21 cellular contexts compared by ENCODE assay signal in genomic region chr19:5093953-5094718, GRCh38.
DNase-seq lines count a peak whose midpoint lies in the region; ATAC-seq and TF ChIP-seq lines count a peak whose summit lies in the region.
"Had no signal": no experiment of that assay in that cellular context is flagged by ENCODE, and none has a peak within 500 bp of the region (broad histone marks: within the 10 kb centered on the region; RNA-seq: fewer than 3 reads in every experiment).

No MANE protein-coding gene starts in this region.

- peak overlapping the region; percentile 40 for H3K27ac Mint-ChIP-seq in WTC11
- H3K27ac Mint-ChIP-seq in nephron, result peak overlapping the region in 2 of 3 experiments; percentile 63 to 76
- peak overlapping the region; percentile 42 for H3K27ac Mint-ChIP-seq in stimulated activated naive B cell treated with anti-CD40 and anti-IgM and Interleukin-4, amounts not matched to agents 10 μg/mL and 1 μg/mL and 100 μg/mL, for 72 hours

- H3K27me3 Mint-ChIP-seq in WTC11 (ENCODE audit: low read depth) (no peaks in the 10 kb centered on the region), nephron (ENCODE audit: low read depth) (no peaks in the 10 kb centered on the region)
- no peaks in the 10 kb centered on the region for H3K27me3 Mint-ChIP-seq in stimulated activated naive B cell treated with anti-CD40 and anti-IgM and Interleukin-4, amounts not matched to agents 10 μg/mL and 1 μg/mL and 100 μg/mL, for 72 hours

- CTCF ChIA-PET in WTC11 (lab: Charles Lee), result interaction anchor here (0.7 to 1.0 kb wide), 3 partner anchors 7 to 44 kb away, joined by 3 read pairs; no protein-coding TSS in a partner anchor

- intact Hi-C loops in left ventricle myocardium inferior (cut with micrococcal nuclease), result no loop called here
- intact Hi-C loops in Right ventricle myocardium superior (cut with DNase I), result no loop called here

- H3K9me3 Mint-ChIP-seq in WTC11, result peaks cover 10% of the 10 kb centered on the region
- peaks cover 7% of the 10 kb centered on the region for H3K9me3 Mint-ChIP-seq in nephron
- peaks cover 0 to 7% of the 10 kb centered on the region in 2 donors for H3K9me3 Mint-ChIP-seq in stimulated activated naive B cell treated with anti-CD40 and anti-IgM and Interleukin-4, amounts not matched to agents 10 μg/mL and 1 μg/mL and 100 μg/mL, for 72 hours

- H3K4me1 Mint-ChIP-seq in WTC11 (peaks cover 4% of the 10 kb centered on the region; the same call in 1 of the 2 replicates), nephron (peaks cover 38% of the 10 kb centered on the region)
- peaks cover 0 to 5% of the 10 kb centered on the region in 2 donors for H3K4me1 Mint-ChIP-seq in stimulated activated naive B cell treated with anti-CD40 and anti-IgM and Interleukin-4, amounts not matched to agents 10 μg/mL and 1 μg/mL and 100 μg/mL, for 72 hours

- peaks cover 44% of the 10 kb centered on the region for H3K4me1 ChIP-seq in left ventricle myocardium inferior

- no peak overlapping the region for H3K4me3 ChIP-seq in left ventricle myocardium inferior
- H3K4me3 ChIP-seq: spleen, stomach, upper lobe of left lung had no signal

- H3K36me3 Mint-ChIP-seq in WTC11 (peaks cover 28% of the 10 kb centered on the region), nephron (ENCODE audit: low read depth) (peaks cover 33% of the 10 kb centered on the region)
- peaks cover 34 to 43% of the 10 kb centered on the region in 2 donors for H3K36me3 Mint-ChIP-seq in stimulated activated naive B cell treated with anti-CD40 and anti-IgM and Interleukin-4, amounts not matched to agents 10 μg/mL and 1 μg/mL and 100 μg/mL, for 72 hours

- DNase-seq in left ventricle myocardium inferior, result no peak
- DNase-seq in Right ventricle myocardium superior, result no peak
- DNase-seq in WTC11 (ENCODE audit: low spot score), result no peak
- no peak for DNase-seq in stimulated activated naive B cell treated with anti-CD40 and anti-IgM and Interleukin-4, amounts not matched to agents 10 μg/mL and 1 μg/mL and 100 μg/mL, for 72 hours
- no peak for DNase-seq in amniotic stem cell (lab: John Stamatoyannopoulos, UW)
- DNase-seq in T-helper 2 cell, result no peak
- no peak for DNase-seq in OCI-M1 (lab: John Stamatoyannopoulos, UW)
- DNase-seq: activated CD8-positive, alpha-beta memory T cell treated with anti-CD3 and anti-CD28 coated beads, Interleukin-2, amount 50 U/mL, for 48 hours; activated effector memory CD4-positive, alpha-beta T cell treated with anti-CD3 and anti-CD28 coated beads, Interleukin-2, amount 50 U/mL, for 16 hours; dermis blood vessel endothelial cell; DMS79 treated with DMSO at 0.1 percent for 48 hours; foreskin fibroblast; GOT3; mammary epithelial cell; NCI-H187 treated with DMSO at 0.1 percent for 48 hours; NCI-H226; spleen; stimulated activated CD4-positive, alpha-beta T cell treated with anti-CD3 and anti-CD28 coated beads, Interleukin-4, amount 100 ng/mL, for 24 hours had no signal

- H3K4me3 Mint-ChIP-seq in WTC11 (no peak overlapping the region), nephron (no peak overlapping the region)
- no peak overlapping the region for H3K4me3 Mint-ChIP-seq in stimulated activated naive B cell treated with anti-CD40 and anti-IgM and Interleukin-4, amounts not matched to agents 10 μg/mL and 1 μg/mL and 100 μg/mL, for 72 hours

- ATAC-seq in Right ventricle myocardium superior (ENCODE audit: poor library complexity), result no peak
- no peak for ATAC-seq in WTC11
- ATAC-seq in stimulated activated naive B cell treated with anti-CD40 and anti-IgM and Interleukin-4, amounts not matched to agents 10 μg/mL and 1 μg/mL and 100 μg/mL, for 72 hours (replicated peaks), result no peak

- POLR2A ChIA-PET in WTC11 (lab: Charles Lee), result no interaction called here

- H3K36me3 ChIP-seq in left ventricle myocardium inferior, result peaks cover 23% of the 10 kb centered on the region

- H3K27me3 ChIP-seq in left ventricle myocardium inferior (ENCODE audit: low read depth), result no peaks in the 10 kb centered on the region
- H3K27me3 ChIP-seq: spleen, stomach, upper lobe of left lung had no signal

- TF ChIP-seq CTCF in left ventricle myocardium inferior (IDR thresholded peaks at IDR 0.05; ENCODE audit: borderline replicate concordance) (no peak), WTC11 (IDR thresholded peaks at IDR 0.05) (no peak), nephron (IDR thresholded peaks at IDR 0.05; ENCODE audit: unreplicated experiment in 3 of 3) (no peak)

- H3K9me3 ChIP-seq in left ventricle myocardium inferior (replicated peaks), result peaks cover 13% of the 10 kb centered on the region

- peak overlapping the region; percentile 77 for H3K27ac ChIP-seq in left ventricle myocardium inferior (replicated peaks)
- H3K27ac ChIP-seq: spleen, upper lobe of left lung had no signal

TF ChIP-seq in WTC11, 78 proteins besides CTCF, POLR2A, EP300 and RAD21 (continues in another document):
- TF ChIP-seq, protein P1, sequence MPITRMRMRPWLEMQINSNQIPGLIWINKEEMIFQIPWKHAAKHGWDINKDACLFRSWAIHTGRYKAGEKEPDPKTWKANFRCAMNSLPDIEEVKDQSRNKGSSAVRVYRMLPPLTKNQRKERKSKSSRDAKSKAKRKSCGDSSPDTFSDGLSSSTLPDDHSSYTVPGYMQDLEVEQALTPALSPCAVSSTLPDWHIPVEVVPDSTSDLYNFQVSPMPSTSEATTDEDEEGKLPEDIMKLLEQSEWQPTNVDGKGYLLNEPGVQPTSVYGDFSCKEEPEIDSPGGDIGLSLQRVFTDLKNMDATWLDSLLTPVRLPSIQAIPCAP (CRISPR knock-in tag; IDR thresholded peaks at IDR 0.05), result no peak
- TF ChIP-seq TEAD4 (CRISPR knock-in tag; IDR thresholded peaks at IDR 0.05), result no peak
- no peak for TF ChIP-seq GABPB1 (CRISPR knock-in tag; IDR thresholded peaks at IDR 0.05)
- no peak for TF ChIP-seq ATF3 (CRISPR knock-in tag; conservative IDR thresholded peaks at IDR 0.05)
- TF ChIP-seq, protein P2, sequence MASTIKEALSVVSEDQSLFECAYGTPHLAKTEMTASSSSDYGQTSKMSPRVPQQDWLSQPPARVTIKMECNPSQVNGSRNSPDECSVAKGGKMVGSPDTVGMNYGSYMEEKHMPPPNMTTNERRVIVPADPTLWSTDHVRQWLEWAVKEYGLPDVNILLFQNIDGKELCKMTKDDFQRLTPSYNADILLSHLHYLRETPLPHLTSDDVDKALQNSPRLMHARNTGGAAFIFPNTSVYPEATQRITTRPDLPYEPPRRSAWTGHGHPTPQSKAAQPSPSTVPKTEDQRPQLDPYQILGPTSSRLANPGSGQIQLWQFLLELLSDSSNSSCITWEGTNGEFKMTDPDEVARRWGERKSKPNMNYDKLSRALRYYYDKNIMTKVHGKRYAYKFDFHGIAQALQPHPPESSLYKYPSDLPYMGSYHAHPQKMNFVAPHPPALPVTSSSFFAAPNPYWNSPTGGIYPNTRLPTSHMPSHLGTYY (CRISPR knock-in tag; IDR thresholded peaks at IDR 0.05), result no peak
- TF ChIP-seq, protein P3, sequence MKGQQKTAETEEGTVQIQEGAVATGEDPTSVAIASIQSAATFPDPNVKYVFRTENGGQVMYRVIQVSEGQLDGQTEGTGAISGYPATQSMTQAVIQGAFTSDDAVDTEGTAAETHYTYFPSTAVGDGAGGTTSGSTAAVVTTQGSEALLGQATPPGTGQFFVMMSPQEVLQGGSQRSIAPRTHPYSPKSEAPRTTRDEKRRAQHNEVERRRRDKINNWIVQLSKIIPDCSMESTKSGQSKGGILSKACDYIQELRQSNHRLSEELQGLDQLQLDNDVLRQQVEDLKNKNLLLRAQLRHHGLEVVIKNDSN (CRISPR knock-in tag; IDR thresholded peaks at IDR 0.05), result no peak
- no peak for TF ChIP-seq SOX15 (CRISPR knock-in tag; IDR thresholded peaks at IDR 0.05)
- no peak for TF ChIP-seq RORB (CRISPR knock-in tag; IDR thresholded peaks at IDR 0.05)
- no peak for TF ChIP-seq SP1 (CRISPR knock-in tag; conservative IDR thresholded peaks at IDR 0.05)
- no peak for TF ChIP-seq TEAD1 (CRISPR knock-in tag; IDR thresholded peaks at IDR 0.05)
- TF ChIP-seq, protein P4, sequence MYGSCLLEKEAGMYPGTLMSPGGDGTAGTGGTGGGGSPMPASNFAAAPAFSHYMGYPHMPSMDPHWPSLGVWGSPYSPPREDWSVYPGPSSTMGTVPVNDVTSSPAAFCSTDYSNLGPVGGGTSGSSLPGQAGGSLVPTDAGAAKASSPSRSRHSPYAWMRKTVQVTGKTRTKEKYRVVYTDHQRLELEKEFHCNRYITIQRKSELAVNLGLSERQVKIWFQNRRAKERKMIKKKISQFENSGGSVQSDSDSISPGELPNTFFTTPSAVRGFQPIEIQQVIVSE (CRISPR knock-in tag; IDR thresholded peaks at IDR 0.05; ENCODE audit: borderline replicate concordance), result no peak
- no peak for TF ChIP-seq ZMAT4 (CRISPR knock-in tag; IDR thresholded peaks at IDR 0.05)
- no peak for TF ChIP-seq ZNF263 (CRISPR knock-in tag; IDR thresholded peaks at IDR 0.05; ENCODE audit: low read depth)
- no peak for TF ChIP-seq ZNF232 (CRISPR knock-in tag; IDR thresholded peaks at IDR 0.05)
- TF ChIP-seq ATF2 (CRISPR knock-in tag; IDR thresholded peaks at IDR 0.05; ENCODE audit: borderline replicate concordance, low read depth), result no peak
